Comparison of ENCODE assay signal across 8 cellular contexts in genomic region chr22:38316340-38317236, GRCh38. TPM values are rescaled to one million over a fixed set of nuclear protein-coding genes. Genes with fewer than 3 reads are reported as not detected.
DNase-seq lines count a peak whose midpoint lies in the region; ATAC-seq and TF ChIP-seq lines count a peak whose summit lies in the region.

No MANE protein-coding gene starts in this region.

- POLR2A ChIA-PET in BJ (lab: Charles Lee): no interaction called here

- DNase-seq in BJ (ENCODE audit: low read depth): no peak
- peak; percentile 84 for DNase-seq in GM23248
- DNase-seq in activated T-helper 1 cell treated with Interleukin-2 at 50 U/mL for 16 hours (ENCODE audit: low read depth): peak; percentile 42
- peak; percentile 62 to 80 (median 79) for DNase-seq in mucosa of descending colon

- H3K79me2 ChIP-seq in GM23248 (ENCODE audit: insufficient read depth) (peaks cover 52% of the 10 kb centered on the region), OCI-LY1 (ENCODE audit: insufficient read depth, low read length) (no peaks in the 10 kb centered on the region)

- peak overlapping the region; percentile 89 for H3K27ac Mint-ChIP-seq in stimulated activated naive CD8-positive, alpha-beta T cell treated with anti-CD3 and anti-CD28 coated beads, Interleukin-15, Interleukin-2, amounts not matched to agents 100 ng/mL and 50 ng/mL, for 24 hours

- peaks cover 43% of the 10 kb centered on the region for H3K4me1 ChIP-seq in GM23248 (ENCODE audit: insufficient read depth)
- peaks cover 35% of the 10 kb centered on the region for H3K4me1 ChIP-seq in OCI-LY1 (ENCODE audit: insufficient read depth, low read length, severe bottlenecking)
- H3K4me1 ChIP-seq in mucosa of descending colon (ENCODE audit: low read depth): peaks cover 20% of the 10 kb centered on the region

- no peaks in the 10 kb centered on the region for H3K9me2 ChIP-seq in GM23248 (ENCODE audit: insufficient read depth)
- no peaks in the 10 kb centered on the region for H3K9me2 ChIP-seq in OCI-LY1 (ENCODE audit: low read depth, low read length)

- H3K9me3 Mint-ChIP-seq in stimulated activated naive CD8-positive, alpha-beta T cell treated with anti-CD3 and anti-CD28 coated beads, Interleukin-15, Interleukin-2, amounts not matched to agents 100 ng/mL and 50 ng/mL, for 24 hours: no peaks in the 10 kb centered on the region

- CTCF ChIA-PET in BJ (lab: Yijun Ruan, JAX): interaction anchor here (1.9 kb wide), 1 partner anchor 16 kb away, joined by 5 read pairs; no protein-coding TSS in a partner anchor

- H3K4me1 Mint-ChIP-seq in stimulated activated naive CD8-positive, alpha-beta T cell treated with anti-CD3 and anti-CD28 coated beads, Interleukin-15, Interleukin-2, amounts not matched to agents 100 ng/mL and 50 ng/mL, for 24 hours (ENCODE audit: low read depth): peaks cover 46% of the 10 kb centered on the region

- H3K36me3 ChIP-seq in BJ (ENCODE audit: control insufficient read depth, insufficient read depth, low read length): peaks cover 5% of the 10 kb centered on the region
- peaks cover 8% of the 10 kb centered on the region; the same call in 1 of the 2 replicates for H3K36me3 ChIP-seq in GM23248 (ENCODE audit: low read depth)
- no peaks in the 10 kb centered on the region for H3K36me3 ChIP-seq in OCI-LY1 (ENCODE audit: insufficient read depth, low read length)
- H3K36me3 ChIP-seq in mucosa of descending colon (ENCODE audit: low read depth): no peaks in the 10 kb centered on the region

- WGBS in GM23248 (ENCODE audit: low coverage in 1 of 2, low lambda C conversion rate in 2 of 2, missing lambda C conversion rate in 2 of 2), 2 experiments: 1 to 5% methylated on average over 21 to 68 of the region's 70 CpGs

- H3K4me2 ChIP-seq in GM23248 (ENCODE audit: unreplicated experiment): peak overlapping the region; percentile 97
- H3K4me2 ChIP-seq in OCI-LY1 (ENCODE audit: low read length): peak overlapping the region; percentile 54

- H3K27me3 Mint-ChIP-seq in stimulated activated naive CD8-positive, alpha-beta T cell treated with anti-CD3 and anti-CD28 coated beads, Interleukin-15, Interleukin-2, amounts not matched to agents 100 ng/mL and 50 ng/mL, for 24 hours: no peaks in the 10 kb centered on the region

- H3K4me3 ChIP-seq in BJ (ENCODE audit: low read depth, low read length): peak overlapping the region; percentile 84
- peak overlapping the region; percentile 100 for H3K4me3 ChIP-seq in GM23248
- H3K4me3 ChIP-seq in OCI-LY1 (ENCODE audit: low read depth, low read length, poor library complexity, severe bottlenecking): peak overlapping the region; percentile 58
- peak overlapping the region; percentile 40 for H3K4me3 ChIP-seq in mucosa of descending colon

- H3K9ac ChIP-seq in GM23248 (peak overlapping the region; percentile 99), OCI-LY1 (ENCODE audit: low read length) (peak overlapping the region; percentile 54; the same call in 1 of the 2 replicates)

- in situ Hi-C loops in GM23248 (cut with MboI): no loop called here

- peaks cover 25% of the 10 kb centered on the region for H3K36me3 Mint-ChIP-seq in stimulated activated naive CD8-positive, alpha-beta T cell treated with anti-CD3 and anti-CD28 coated beads, Interleukin-15, Interleukin-2, amounts not matched to agents 100 ng/mL and 50 ng/mL, for 24 hours (ENCODE audit: low read depth)

- no peaks in the 10 kb centered on the region for H4K20me1 ChIP-seq in GM23248 (ENCODE audit: insufficient read depth)
- no peaks in the 10 kb centered on the region for H4K20me1 ChIP-seq in OCI-LY1 (ENCODE audit: insufficient read depth, low read length)

- intact Hi-C loops in mucosa of descending colon (cut with DNase I, micrococcal nuclease): no loop called here

- H3F3A ChIP-seq in GM23248 (ENCODE audit: insufficient read depth) (peaks cover 56% of the 10 kb centered on the region), OCI-LY1 (ENCODE audit: insufficient read depth, low read length) (no peaks in the 10 kb centered on the region)

- H3K27me3 ChIP-seq in BJ (ENCODE audit: control insufficient read depth, insufficient read depth, low read length) (no peaks in the 10 kb centered on the region), GM23248 (replicated peaks; ENCODE audit: insufficient read depth) (no peaks in the 10 kb centered on the region), OCI-LY1 (ENCODE audit: insufficient read depth, low read length) (peaks cover 12% of the 10 kb centered on the region; the same call in 1 of the 2 replicates)

- peak; percentile 11 for ATAC-seq in esophagus mucosa
- peak; percentile 44 for ATAC-seq in mucosa of descending colon
- no peak for ATAC-seq in GM19455 (IDR thresholded peaks at IDR 0.05; ENCODE audit: unreplicated experiment)

- H3K9me3 ChIP-seq in GM23248 (ENCODE audit: low read depth): no peaks in the 10 kb centered on the region
- no peaks in the 10 kb centered on the region for H3K9me3 ChIP-seq in OCI-LY1 (ENCODE audit: low read length)
- no peaks in the 10 kb centered on the region for H3K9me3 ChIP-seq in mucosa of descending colon

- no peak for TF ChIP-seq CTCF in BJ (IDR thresholded peaks at IDR 0.05; ENCODE audit: insufficient read depth, low read depth, low read length)
- TF ChIP-seq CTCF in OCI-LY1 (IDR thresholded peaks at IDR 0.05; ENCODE audit: low read length): no peak
- no peak for TF ChIP-seq CTCF in mucosa of descending colon (IDR thresholded peaks at IDR 0.05)

- H2AFZ ChIP-seq in GM23248 (no peak overlapping the region), OCI-LY1 (ENCODE audit: low read length) (no peak overlapping the region)

- H3K27ac ChIP-seq in GM23248: peak overlapping the region; percentile 96
- H3K27ac ChIP-seq in OCI-LY1 (ENCODE audit: low read depth, low read length, poor library complexity, severe bottlenecking): no peak overlapping the region

- H3K4me3 Mint-ChIP-seq in stimulated activated naive CD8-positive, alpha-beta T cell treated with anti-CD3 and anti-CD28 coated beads, Interleukin-15, Interleukin-2, amounts not matched to agents 100 ng/mL and 50 ng/mL, for 24 hours: peak overlapping the region; percentile 94

RNA-seq across cellular contexts. Expression of gene CSNK1E, which starts 0.6 kb away (rescaled TPM):
- 120 and 183 TPM in 2 replicates for polyA plus RNA-seq in BJ (2011; rRNA removed)
- polyA minus RNA-seq in BJ (2011; rRNA and poly(A)+ RNA removed): 114 and 161 TPM in 2 replicates
- 117 and 130 TPM in 2 replicates for total RNA-seq in GM23248 (2014; rRNA removed; shearing (Covaris generic))
- polyA plus RNA-seq in GM23248 (2016; fragmentation: Nextera tagmentation; extraction: Ambion mirVana): 46.9 and 48.1 TPM in 2 replicates
- total RNA-seq in esophagus mucosa: 71.0 TPM
- 100 to 1,000 TPM in 1 of 3 donors, 10 to 100 TPM in 2; 87.8 to 100 (median 89.8) TPM for total RNA-seq in mucosa of descending colon

RNA-seq across cellular contexts. Expression of gene TMEM184B, which starts 43.8 kb away (rescaled TPM):
- polyA plus RNA-seq in BJ (2011; rRNA removed): 26.5 and 75.5 TPM in 2 replicates
- 35.2 and 48.1 TPM in 2 replicates for polyA minus RNA-seq in BJ (2011; rRNA and poly(A)+ RNA removed)
- 73.2 and 91.0 TPM in 2 replicates for total RNA-seq in GM23248 (2014; rRNA removed; shearing (Covaris generic))
- 82.7 and 83.7 TPM in 2 replicates for polyA plus RNA-seq in GM23248 (2016; fragmentation: Nextera tagmentation; extraction: Ambion mirVana)
- total RNA-seq in esophagus mucosa: 22.6 TPM
- 10 to 100 TPM; 35.9 to 63.1 (median 38.2) TPM for total RNA-seq in mucosa of descending colon

Comparison
In these comparisons a context has a peak if more than half of its experiments do, and no peak if none do; other contexts are left out.
1. H3K4me3 ChIP-seq: peak in every context shown above with its lines; median percentile 100 in GM23248; 84 in BJ; 58 in OCI-LY1; 40 in mucosa of descending colon.